9 cellular contexts compared by ENCODE assay signal in genomic region chr12:80936642-80937390, GRCh38. TPM values are rescaled to one million over a fixed set of nuclear protein-coding genes. Genes with fewer than 3 reads are reported as not detected.
DNase-seq lines count a peak whose midpoint lies in the region; ATAC-seq and TF ChIP-seq lines count a peak whose summit lies in the region.
"Had no signal": no experiment of that assay in that cellular context is flagged by ENCODE, and none has a peak within 500 bp of the region (broad histone marks: within the 10 kb centered on the region; RNA-seq: fewer than 3 reads in every experiment).

No MANE protein-coding gene starts in this region.

- H3K4ac ChIP-seq in trophoblast cell (ENCODE audit: low read depth, low read length): no peak overlapping the region

- peak overlapping the region; percentile 99 for H3K4me2 ChIP-seq in trophoblast cell (ENCODE audit: low read length)

- no peak overlapping the region for H4K91ac ChIP-seq in trophoblast cell (ENCODE audit: low read depth, low read length)

- no peak overlapping the region for H3K18ac ChIP-seq in trophoblast cell (ENCODE audit: low read length)

- H3K9ac ChIP-seq in adipocyte (ENCODE audit: low read length) (peak overlapping the region; percentile 83), trophoblast cell (ENCODE audit: low read length) (peak overlapping the region; percentile 54)

- intact Hi-C loops in left ventricle myocardium inferior (cut with micrococcal nuclease): loop anchor here (5.0 kb wide), 1 partner anchor 105 kb away; no protein-coding TSS in a partner anchor

- H2BK5ac ChIP-seq in trophoblast cell (ENCODE audit: low read depth, low read length, poor library complexity): no peak overlapping the region

- no peaks in the 10 kb centered on the region for H3K79me2 ChIP-seq in trophoblast cell (ENCODE audit: control insufficient read depth, insufficient read depth, low read length, poor library complexity)

- H3K9me3 ChIP-seq in adipocyte (ENCODE audit: control insufficient read depth, low read length): no peaks in the 10 kb centered on the region
- no peaks in the 10 kb centered on the region for H3K9me3 ChIP-seq in left ventricle myocardium inferior (replicated peaks)
- no peaks in the 10 kb centered on the region for H3K9me3 ChIP-seq in trophoblast cell (ENCODE audit: insufficient read depth, low read depth, low read length)

- peak overlapping the region; percentile 22 for H4K8ac ChIP-seq in trophoblast cell (ENCODE audit: low read depth, low read length)

- peaks cover 13% of the 10 kb centered on the region for H3K4me1 ChIP-seq in adipocyte (ENCODE audit: control insufficient read depth, insufficient read depth, low read length)
- peaks cover 29% of the 10 kb centered on the region for H3K4me1 ChIP-seq in left ventricle myocardium inferior
- peaks cover 0 to 4% of the 10 kb centered on the region in 2 experiments for H3K4me1 ChIP-seq in trophoblast cell (ENCODE audit: control insufficient read depth in 1 of 2, insufficient read depth in 2 of 2, low read length in 2 of 2)

- H2AK5ac ChIP-seq in trophoblast cell (ENCODE audit: low read length): no peak overlapping the region

- no peaks in the 10 kb centered on the region for H3K27me3 ChIP-seq in adipocyte (replicated peaks; ENCODE audit: control insufficient read depth, insufficient read depth, low read length)
- H3K27me3 ChIP-seq in left ventricle myocardium inferior (ENCODE audit: low read depth): peaks cover 16% of the 10 kb centered on the region
- H3K27me3 ChIP-seq in trophoblast cell (ENCODE audit: insufficient read depth, low read length): peaks cover 3% of the 10 kb centered on the region

- H2BK120ac ChIP-seq in trophoblast cell (ENCODE audit: insufficient read depth, low read length, poor library complexity): no peak overlapping the region

- H3K79me1 ChIP-seq in trophoblast cell (ENCODE audit: low read length): no peaks in the 10 kb centered on the region

- no peak overlapping the region for H3K14ac ChIP-seq in trophoblast cell (ENCODE audit: low read length)

- H3K27ac ChIP-seq in left ventricle myocardium inferior (replicated peaks) (peak overlapping the region; percentile 96), trophoblast cell (ENCODE audit: low read depth, low read length) (no peak overlapping the region)

- DNase-seq in DMS 273 (lab: John Stamatoyannopoulos, UW; ENCODE audit: unreplicated experiment) (peak; percentile 69), DMS 273 treated with DMSO at 0.1 percent for 48 hours (lab: John Stamatoyannopoulos, UW) (no peak), HS-5 (ENCODE audit: low read depth) (peak; percentile 16), adipocyte (ENCODE audit: low read depth) (peak; percentile 72), left ventricle myocardium inferior (peak; percentile 49), trophoblast cell (peak; percentile 8 to 38)
- DNase-seq in activated CD8-positive, alpha-beta memory T cell treated with anti-CD3 and anti-CD28 coated beads, Interleukin-2, amount 50 U/mL, for 4 hours: no peak

- H3K4me3 ChIP-seq in adipocyte (ENCODE audit: low read length): peak overlapping the region; percentile 91
- H3K4me3 ChIP-seq in left ventricle myocardium inferior: peak overlapping the region; percentile 88
- peak overlapping the region; percentile 78 for H3K4me3 ChIP-seq in trophoblast cell (ENCODE audit: low read depth, low read length)

- H3K36me3 ChIP-seq in adipocyte (ENCODE audit: control insufficient read depth, insufficient read depth, low read length, severe bottlenecking): no peaks in the 10 kb centered on the region
- no peaks in the 10 kb centered on the region for H3K36me3 ChIP-seq in left ventricle myocardium inferior
- H3K36me3 ChIP-seq in trophoblast cell (ENCODE audit: control insufficient read depth in 1 of 2, insufficient read depth in 2 of 2, low read length in 2 of 2): no peaks in the 10 kb centered on the region

- peak; percentile 49 for ATAC-seq in GM21576 (IDR thresholded peaks at IDR 0.05; ENCODE audit: unreplicated experiment)

- TF ChIP-seq CTCF in left ventricle myocardium inferior (IDR thresholded peaks at IDR 0.05; ENCODE audit: borderline replicate concordance): no peak

- H2AFZ ChIP-seq in trophoblast cell (ENCODE audit: insufficient read depth, low read length, poor library complexity): peak overlapping the region; percentile 56

- WGBS in trophoblast cell (ENCODE audit: extremely low coverage, insufficient coverage, insufficient read length): no CpG with 5 or more reads among the region's 67 CpGs

- H4K12ac ChIP-seq in trophoblast cell (ENCODE audit: low read depth, low read length): no peak overlapping the region

- H2BK12ac ChIP-seq in trophoblast cell (ENCODE audit: low read length): no peak overlapping the region

- H3K23ac ChIP-seq in trophoblast cell (ENCODE audit: low read length): no peak overlapping the region

RNA-seq across cellular contexts. Expression of gene LIN7A, which starts 0.9 kb away (rescaled TPM):
- total RNA-seq in left ventricle myocardium inferior: 11.9 TPM
- polyA plus RNA-seq in trophoblast cell (2013): 0.90 and 0.93 TPM in 2 replicates
- total RNA-seq: activated naive CD4-positive, alpha-beta T cell treated with anti-CD3 and anti-CD28 coated beads, Interleukin-2, amount 50 U/mL, for 72 hours had no signal

Comparison
In these comparisons a context has a peak if more than half of its experiments do, and no peak if none do; other contexts are left out.
1. DNase-seq: peak in DMS 273 (single experiment), HS-5 (single experiment), adipocyte (single experiment), left ventricle myocardium inferior (single experiment) and trophoblast cell (2 of 2); none in DMS 273 treated with DMSO at 0.1 percent for 48 hours (single experiment) and activated CD8-positive, alpha-beta memory T cell treated with anti-CD3 and anti-CD28 coated beads, Interleukin-2, amount 50 U/mL, for 4 hours (single experiment).
2. Peak in every context shown above with its lines, with median percentiles within 50 percentile points of each other: H3K4me3 ChIP-seq.